23 cellular contexts compared by ENCODE assay signal in the genomic region with DNA sequence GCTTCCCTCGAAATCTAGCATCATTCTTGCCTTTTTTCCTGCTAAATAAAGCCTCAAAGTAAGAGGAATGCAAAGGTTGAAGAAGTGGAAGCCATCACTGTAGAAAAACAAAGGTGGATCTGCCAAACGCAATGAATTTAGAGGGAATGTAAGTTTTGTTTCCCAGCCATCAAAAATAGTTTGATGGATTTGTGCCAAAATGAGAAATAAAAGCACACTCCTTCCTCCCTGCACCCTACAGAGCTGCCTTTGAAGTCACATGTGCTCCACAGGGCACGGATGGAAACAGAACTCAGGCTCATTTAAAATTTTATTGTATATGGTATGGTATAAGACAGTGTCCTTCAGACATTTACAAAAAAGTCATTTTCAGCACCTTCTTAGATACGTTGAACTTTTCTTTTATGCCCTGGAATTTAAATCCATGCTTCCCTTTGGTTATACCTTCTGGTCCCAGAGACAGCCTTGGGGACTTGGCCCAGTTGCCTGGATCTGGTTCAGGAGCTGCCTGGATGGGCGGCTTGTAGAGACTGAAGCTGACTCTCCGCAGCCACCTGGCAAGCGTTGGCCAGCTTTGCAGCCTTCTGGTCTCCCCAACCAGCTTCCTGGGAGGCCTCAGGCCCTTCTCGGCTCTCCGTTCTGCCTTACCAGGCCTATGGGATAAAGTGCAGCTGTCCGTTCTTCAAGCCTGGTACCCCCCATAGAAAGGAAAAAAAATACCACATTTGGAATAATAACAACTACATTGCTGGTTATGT.
"Had no signal": no experiment of that assay in that cellular context is flagged by ENCODE, and none has a peak within 500 bp of the region (broad histone marks: within the 10 kb centered on the region; RNA-seq: fewer than 3 reads in every experiment).

No MANE protein-coding gene starts in this region.

- H3K9me3 ChIP-seq: MG63 had no signal

- FAIRE-seq: astrocyte had no signal

- H3K27me3 ChIP-seq: MG63 had no signal

- ATAC-seq: activated T-helper 17 cell treated with anti-CD3 and anti-CD28 coated beads, Interleukin-2, amount 50 U/mL, for 72 hours; PC-3 had no signal

- DNase-seq: activated CD4-positive, alpha-beta memory T cell treated with anti-CD3 and anti-CD28 coated beads for 36 hours; activated CD4-positive, alpha-beta T cell treated with anti-CD3 and anti-CD28 coated beads, Interleukin-2, amount 10 ng/mL, durations not matched to agents 7 days and 5 days; activated CD4-positive, CD25-positive, alpha-beta regulatory T cell; activated gamma-delta T cell; activated naive CD4-positive, alpha-beta T cell treated with anti-CD3 and anti-CD28 coated beads for 36 hours; activated T-cell treated with anti-CD3 and anti-CD28 coated beads for 4 hours; activated T-cell treated with anti-CD3 and anti-CD28 coated beads, Interleukin-2, amount 50 U/mL, for 48 hours; amygdala; IMR-90; MG63; NCI-H1105; NCI-H1436 treated with DMSO at 0.1 percent for 48 hours; NCI-H187; NCI-H2081; NCI-H524; PC-3; SIG-M5; T-helper 1 cell had no signal

- H3K9ac ChIP-seq: KMS-11 had no signal

- H3K4me2 ChIP-seq: KMS-11 had no signal

- H3K36me3 ChIP-seq: MG63 had no signal

- H3K27ac ChIP-seq: KMS-11, SK-N-MC, VCaP had no signal

- H3K4me3 ChIP-seq: MG63, SK-N-MC had no signal
